Comparison of ENCODE assay signal across 8 cellular contexts in the genomic region with DNA sequence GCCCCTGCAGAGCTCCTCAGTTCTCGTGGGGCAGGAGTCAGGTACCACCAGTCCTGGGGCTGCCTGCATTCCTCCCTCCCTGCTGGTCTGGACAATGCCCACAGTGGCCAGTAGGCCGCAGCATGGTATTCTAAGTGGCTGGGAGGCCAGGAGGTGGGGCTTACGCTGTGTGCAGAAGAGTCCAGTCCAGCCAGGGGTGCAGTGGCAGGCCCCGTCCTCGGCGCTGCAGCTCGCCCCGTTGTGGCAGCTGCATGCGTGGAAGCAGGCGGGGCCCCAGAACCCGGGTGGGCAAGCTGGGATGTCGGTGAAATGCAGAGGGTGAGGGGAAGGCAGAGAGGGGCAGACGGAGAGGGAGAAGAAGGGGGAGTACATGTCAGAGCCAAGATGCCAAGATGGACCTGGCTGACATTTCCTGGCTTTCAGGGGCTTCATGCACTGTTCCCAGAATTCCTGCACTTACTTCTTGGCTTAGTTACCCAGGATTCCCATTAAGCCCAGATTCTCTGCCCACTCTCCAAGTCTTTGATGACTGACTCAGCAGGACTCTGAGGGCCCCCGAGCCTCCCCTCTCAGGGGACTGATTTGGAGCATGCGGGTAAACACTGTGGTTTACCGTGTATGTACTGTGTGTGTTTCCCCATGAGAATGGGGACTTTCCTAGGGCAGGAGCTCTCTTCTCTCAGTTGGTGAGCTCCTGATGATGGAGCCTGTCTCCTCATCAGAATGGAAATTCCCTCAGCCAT. TPM values are rescaled to one million over a fixed set of nuclear protein-coding genes. Genes with fewer than 3 reads are reported as not detected.
A peak's percentile ranks its signal among the peaks of the same experiment; 100 is the strongest.
DNase-seq lines count a peak whose midpoint lies in the region; ATAC-seq and TF ChIP-seq lines count a peak whose summit lies in the region.

No MANE protein-coding gene starts in this region.

- intact Hi-C loops in activated B cell treated with CpG ODN at 0.5 μM for 24 hours (cut with micrococcal nuclease) (loop anchor here (1.0 to 2.0 kb wide), 3 partner anchors 15 to 98 kb away; partner anchors contain the start of gene RAB11A), uterus (cut with DNase I; ENCODE audit: low total_unique reads) (no loop called here)

- CTCF ChIA-PET in activated B cell treated with CpG ODN at 0.5 μM for 24 hours (lab: Charles Lee): interaction anchor here (0.7 to 1.1 kb wide), 4 partner anchors 15 to 278 kb away, joined by 3 to 6 read pairs (median 4); no protein-coding TSS in a partner anchor

- peaks cover 4% of the 10 kb centered on the region for H3K36me3 Mint-ChIP-seq in activated B cell treated with CpG ODN at 0.5 μM for 24 hours (ENCODE audit: low read depth)
- no peaks in the 10 kb centered on the region for H3K36me3 Mint-ChIP-seq in nephron progenitor cell (ENCODE audit: low read depth)

- H3K27me3 Mint-ChIP-seq in activated B cell treated with CpG ODN at 0.5 μM for 24 hours (no peaks in the 10 kb centered on the region), nephron progenitor cell (ENCODE audit: low read depth, poor library complexity) (peaks cover 8% of the 10 kb centered on the region)

- no peak overlapping the region for H3K4me3 ChIP-seq in uterus

- TF ChIP-seq CTCF in GM20000 (IDR thresholded peaks at IDR 0.05; ENCODE audit: extremely low read depth, missing control alignments) (peak; percentile 77), activated B cell treated with CpG ODN at 0.5 μM for 24 hours (IDR thresholded peaks at IDR 0.05) (no peak), nephron progenitor cell (IDR thresholded peaks at IDR 0.05) (peak; percentile 79), uterus (IDR thresholded peaks at IDR 0.05) (peak; percentile 27 to 55 (median 40))

- DNase-seq in NCI-H2029 (lab: John Stamatoyannopoulos, UW) (peak; percentile 14), NCI-H2029 treated with DMSO at 0.1 percent for 48 hours (lab: John Stamatoyannopoulos, UW) (no peak), GM20000 (ENCODE audit: low spot score) (peak; percentile 82), HK-2 (ENCODE audit: unreplicated experiment) (peak; percentile 38), activated B cell treated with CpG ODN at 0.5 μM for 24 hours (peak; percentile 64), fibroblast of gingiva (ENCODE audit: low read depth) (peak; percentile 59), nephron progenitor cell (peak; percentile 81), uterus (peak in 1 of 2 donors; percentile 39)

- ATAC-seq in activated B cell treated with CpG ODN at 0.5 μM for 24 hours (ENCODE audit: low read depth): peak; percentile 91

- H3K4me1 Mint-ChIP-seq in activated B cell treated with CpG ODN at 0.5 μM for 24 hours (peaks cover 72% of the 10 kb centered on the region), nephron progenitor cell (peaks cover 16% of the 10 kb centered on the region)

- no peaks in the 10 kb centered on the region for H3K27me3 ChIP-seq in uterus

- H3K9me3 Mint-ChIP-seq in activated B cell treated with CpG ODN at 0.5 μM for 24 hours (no peaks in the 10 kb centered on the region), nephron progenitor cell (no peaks in the 10 kb centered on the region)

- H3K4me1 ChIP-seq in uterus: no peaks in the 10 kb centered on the region

- no peak for TF ChIP-seq POLR2A in uterus (IDR thresholded peaks at IDR 0.05)

- H3K4me3 Mint-ChIP-seq in activated B cell treated with CpG ODN at 0.5 μM for 24 hours: peak overlapping the region; percentile 69
- peak overlapping the region; percentile 52 for H3K4me3 Mint-ChIP-seq in nephron progenitor cell

- H3K27ac ChIP-seq in uterus: no peak overlapping the region

- H3K9me3 ChIP-seq in uterus: no peaks in the 10 kb centered on the region

- no peaks in the 10 kb centered on the region for H3K36me3 ChIP-seq in uterus

- POLR2A ChIA-PET in activated B cell treated with CpG ODN at 0.5 μM for 24 hours (lab: Charles Lee): interaction anchor here (0.5 to 2.8 kb wide), 5 partner anchors 15 to 339 kb away, joined by 3 to 23 read pairs (median 5); partner anchors contain the start of genes DENND4A and RAB11A

- H3K27ac Mint-ChIP-seq in activated B cell treated with CpG ODN at 0.5 μM for 24 hours (peak overlapping the region; percentile 64), nephron progenitor cell (no peak overlapping the region)

RNA-seq across cellular contexts. Expression of gene RAB11A, which starts 47.5 kb away (rescaled TPM):
- total RNA-seq in activated B cell treated with CpG ODN at 0.5 μM for 24 hours (98.2 and 104 TPM in 2 replicates), uterus (100 to 1,000 TPM in 2 of 4 donors, 10 to 100 TPM in 2; 62.0 to 213 (median 151) TPM)
